20 cellular contexts compared by ENCODE assay signal in genomic region chr6:158622545-158623190, GRCh38. TPM values are rescaled to one million over a fixed set of nuclear protein-coding genes. Genes with fewer than 3 reads are reported as not detected.
A peak's percentile ranks its signal among the peaks of the same experiment; 100 is the strongest.
DNase-seq lines count a peak whose midpoint lies in the region; ATAC-seq and TF ChIP-seq lines count a peak whose summit lies in the region.
"Had no signal": no experiment of that assay in that cellular context is flagged by ENCODE, and none has a peak within 500 bp of the region (broad histone marks: within the 10 kb centered on the region; RNA-seq: fewer than 3 reads in every experiment).

No MANE protein-coding gene starts in this region.

- no peak overlapping the region for H3K4me3 Mint-ChIP-seq in activated CD4-positive, alpha-beta T cell treated with anti-CD3 and anti-CD28 coated beads for 36 hours
- no peak overlapping the region for H3K4me3 Mint-ChIP-seq in activated T-helper 17 cell treated with anti-CD3 and anti-CD28 coated beads, Interleukin-2, amount 50 U/mL, for 72 hours
- H3K4me3 Mint-ChIP-seq: nephron had no signal

- no peaks in the 10 kb centered on the region for H3K27me3 Mint-ChIP-seq in activated CD4-positive, alpha-beta T cell treated with anti-CD3 and anti-CD28 coated beads for 36 hours
- H3K27me3 Mint-ChIP-seq in activated T-helper 17 cell treated with anti-CD3 and anti-CD28 coated beads, Interleukin-2, amount 50 U/mL, for 72 hours, result no peaks in the 10 kb centered on the region

- intact Hi-C loops in activated CD4-positive, alpha-beta T cell treated with anti-CD3 and anti-CD28 coated beads for 36 hours (cut with DNase I, micrococcal nuclease), result no loop called here
- intact Hi-C loops in left lung (cut with DNase I), result no loop called here

- in situ Hi-C loops in GM13976 (cut with MboI; ENCODE audit: low sequenced_read_pairs, unreplicated experiment), result no loop called here

- no peaks in the 10 kb centered on the region for H3K9me3 Mint-ChIP-seq in activated CD4-positive, alpha-beta T cell treated with anti-CD3 and anti-CD28 coated beads for 36 hours (ENCODE audit: low read depth)
- H3K9me3 Mint-ChIP-seq in activated T-helper 17 cell treated with anti-CD3 and anti-CD28 coated beads, Interleukin-2, amount 50 U/mL, for 72 hours, result no peaks in the 10 kb centered on the region

- H3K27ac Mint-ChIP-seq in activated CD4-positive, alpha-beta T cell treated with anti-CD3 and anti-CD28 coated beads for 36 hours, result peak overlapping the region; percentile 8
- peak overlapping the region; percentile 52 for H3K27ac Mint-ChIP-seq in activated T-helper 17 cell treated with anti-CD3 and anti-CD28 coated beads, Interleukin-2, amount 50 U/mL, for 72 hours
- H3K27ac Mint-ChIP-seq: nephron had no signal

- DNase-seq in activated CD4-positive, alpha-beta T cell treated with anti-CD3 and anti-CD28 coated beads for 36 hours, result no peak
- no peak for DNase-seq in activated CD4-positive, alpha-beta T cell treated with anti-CD3 and anti-CD28 coated beads for 48 hours
- DNase-seq in GM13976 (ENCODE audit: low spot score), result peak; percentile 47
- peak; percentile 19 to 22 for DNase-seq in left lung
- DNase-seq in stimulated activated naive CD4-positive, alpha-beta T cell (lab: John Stamatoyannopoulos, UW), result no peak
- no peak for DNase-seq in stimulated activated CD4-positive, alpha-beta T cell treated with anti-CD3 and anti-CD28 coated beads, Interleukin-2, amount 100 ng/mL, for 24 hours
- no peak for DNase-seq in Kasumi-1 (lab: John Stamatoyannopoulos, UW)
- DNase-seq: amygdala, BE2C, caudate nucleus, GOT3, heart right ventricle, mesendoderm, NCI-H1417 treated with DMSO at 0.1 percent for 48 hours, NCI-H82 had no signal

- peaks cover 13% of the 10 kb centered on the region for H3K4me1 Mint-ChIP-seq in activated CD4-positive, alpha-beta T cell treated with anti-CD3 and anti-CD28 coated beads for 36 hours
- H3K4me1 Mint-ChIP-seq in activated T-helper 17 cell treated with anti-CD3 and anti-CD28 coated beads, Interleukin-2, amount 50 U/mL, for 72 hours, result peaks cover 25% of the 10 kb centered on the region

- peaks cover 55% of the 10 kb centered on the region for H3K36me3 Mint-ChIP-seq in activated CD4-positive, alpha-beta T cell treated with anti-CD3 and anti-CD28 coated beads for 36 hours (ENCODE audit: low read depth)
- peaks cover 93% of the 10 kb centered on the region for H3K36me3 Mint-ChIP-seq in activated T-helper 17 cell treated with anti-CD3 and anti-CD28 coated beads, Interleukin-2, amount 50 U/mL, for 72 hours (ENCODE audit: low read depth)

- no peaks in the 10 kb centered on the region for H3K27me3 ChIP-seq in left lung
- H3K27me3 ChIP-seq: BE2C, heart right ventricle had no signal

- POLR2A ChIA-PET in activated CD4-positive, alpha-beta T cell treated with anti-CD3 and anti-CD28 coated beads for 36 hours (lab: Charles Lee), result interaction anchor here (0.6 kb wide), 1 partner anchor 197 kb away, joined by 3 read pairs; the partner anchor contains the start of gene EZR

- ATAC-seq in activated CD4-positive, alpha-beta T cell treated with anti-CD3 and anti-CD28 coated beads for 36 hours, result peak; percentile 72
- ATAC-seq in activated T-helper 17 cell treated with anti-CD3 and anti-CD28 coated beads, Interleukin-2, amount 50 U/mL, for 72 hours (replicated peaks), result peak; percentile 81
- ATAC-seq in left lung, result no peak

- CTCF ChIA-PET in activated CD4-positive, alpha-beta T cell treated with anti-CD3 and anti-CD28 coated beads for 36 hours (lab: Charles Lee), result interaction anchor here (0.5 to 1.2 kb wide), 4 partner anchors 16 to 652 kb away, joined by 3 read pairs; no protein-coding TSS in a partner anchor

- H3K9me3 ChIP-seq in left lung, result no peaks in the 10 kb centered on the region
- H3K9me3 ChIP-seq: BE2C, heart right ventricle, thoracic aorta had no signal

- H3K27ac ChIP-seq in left lung, result no peak overlapping the region
- H3K27ac ChIP-seq: 22Rv1, heart right ventricle, thoracic aorta had no signal

- no peaks in the 10 kb centered on the region for H3K4me1 ChIP-seq in left lung

- no peak for TF ChIP-seq CTCF in GM13976 (IDR thresholded peaks at IDR 0.05; ENCODE audit: borderline replicate concordance, control extremely low read depth, extremely low read depth, insufficient read depth, missing control alignments)
- TF ChIP-seq CTCF in left lung (IDR thresholded peaks at IDR 0.05), result no peak

- peaks cover 0 to 71% of the 10 kb centered on the region in 2 donors for H3K36me3 ChIP-seq in left lung

- H3K4me3 ChIP-seq in left lung, result no peak overlapping the region
- H3K4me3 ChIP-seq: heart right ventricle, smooth muscle cell, thoracic aorta had no signal

RNA-seq across cellular contexts. Expression of gene DYNLT1, which starts 21.9 kb away (rescaled TPM):
- 100 to 1,000 TPM; 116 to 118 TPM for total RNA-seq in activated CD4-positive, alpha-beta T cell treated with anti-CD3 and anti-CD28 coated beads for 36 hours
- total RNA-seq in activated T-helper 17 cell treated with anti-CD3 and anti-CD28 coated beads, Interleukin-2, amount 50 U/mL, for 72 hours, result 10 to 100 TPM; 82.3 to 89.8 TPM
- total RNA-seq in left lung, result 100 to 1,000 TPM; 147 to 163 TPM

RNA-seq across cellular contexts. Expression of gene SYTL3, which starts 27.2 kb away (rescaled TPM):
- total RNA-seq in activated CD4-positive, alpha-beta T cell treated with anti-CD3 and anti-CD28 coated beads for 36 hours, result 100 to 1,000 TPM; 163 to 180 TPM
- total RNA-seq in activated T-helper 17 cell treated with anti-CD3 and anti-CD28 coated beads, Interleukin-2, amount 50 U/mL, for 72 hours, result 100 to 1,000 TPM; 118 to 331 TPM
- total RNA-seq in left lung, result 1 to 10 TPM; 6.5 to 9.1 TPM

Comparison
In these comparisons a context has a peak if more than half of its experiments do, and no peak if none do; other contexts are left out.
1. DNase-seq: peak in GM13976 (single experiment) and left lung (2 of 2); none in activated CD4-positive, alpha-beta T cell treated with anti-CD3 and anti-CD28 coated beads for 36 hours (single experiment), activated CD4-positive, alpha-beta T cell treated with anti-CD3 and anti-CD28 coated beads for 48 hours (single experiment), stimulated activated naive CD4-positive, alpha-beta T cell (0 of 6), stimulated activated CD4-positive, alpha-beta T cell treated with anti-CD3 and anti-CD28 coated beads, Interleukin-2, amount 100 ng/mL, for 24 hours (0 of 2) and Kasumi-1 (0 of 2).
2. RNA of gene SYTL3, which starts 27.2 kb away (total RNA-seq): 118 to 331 TPM in activated T-helper 17 cell treated with anti-CD3 and anti-CD28 coated beads, Interleukin-2, amount 50 U/mL, for 72 hours and 163 to 180 TPM in activated CD4-positive, alpha-beta T cell treated with anti-CD3 and anti-CD28 coated beads for 36 hours; 6.5 to 9.1 TPM in left lung; every median in the first group is over 10 times any median in the second.